Comparison of ENCODE assay signal across 1 cellular context in genomic region chr9:81535542-81536241, GRCh38.
A peak's percentile ranks its signal among the peaks of the same experiment; 100 is the strongest.
TF ChIP-seq lines count a peak whose summit lies in the region.

No MANE protein-coding gene starts in this region.

TF ChIP-seq in HepG2, 621 proteins besides CTCF, POLR2A, EP300 and RAD21 (continued from another document):
- no peak for TF ChIP-seq GRHL1 (CRISPR knock-in tag; conservative IDR thresholded peaks at IDR 0.05)
- no peak for TF ChIP-seq NONO (IDR thresholded peaks at IDR 0.05)
- TF ChIP-seq NONO (CRISPR knock-in tag; conservative IDR thresholded peaks at IDR 0.05): 0 out of 2 replicates have a peak, but pooled peaks have one; percentile 42
- TF ChIP-seq RAD51 (IDR thresholded peaks at IDR 0.05; ENCODE audit: borderline replicate concordance): no peak
- TF ChIP-seq NR2F1 (CRISPR knock-in tag; IDR thresholded peaks at IDR 0.05): peak; percentile 48 to 74; a peak in 2 of 4 replicates
- peak; percentile 73; the same call in 1 of the 2 replicates for TF ChIP-seq ZNF691 (CRISPR knock-in tag; IDR thresholded peaks at IDR 0.05; ENCODE audit: borderline replicate concordance, low read depth)
- no peak for TF ChIP-seq CCDC6 (CRISPR knock-in tag; IDR thresholded peaks at IDR 0.05)
- TF ChIP-seq ZNF225 (CRISPR knock-in tag; IDR thresholded peaks at IDR 0.05): no peak
- peak; percentile 71 for TF ChIP-seq MED8 (CRISPR knock-in tag; IDR thresholded peaks at IDR 0.05; ENCODE audit: insufficient replicate concordance)
- peak; percentile 64; the same call in 1 of the 2 replicates for TF ChIP-seq NR2C2 (CRISPR knock-in tag; IDR thresholded peaks at IDR 0.05; ENCODE audit: borderline replicate concordance)
- TF ChIP-seq ZSCAN21 (CRISPR knock-in tag; IDR thresholded peaks at IDR 0.05; ENCODE audit: borderline replicate concordance): 0 out of 2 replicates have a peak, but pooled peaks have one; percentile 28
- TF ChIP-seq SRY (CRISPR knock-in tag; IDR thresholded peaks at IDR 0.05): no peak
- peak; percentile 95 for TF ChIP-seq ATF3 (CRISPR knock-in tag; IDR thresholded peaks at IDR 0.05)
- no peak for TF ChIP-seq RFX1 (IDR thresholded peaks at IDR 0.05)
- TF ChIP-seq ZBTB7B (CRISPR knock-in tag; IDR thresholded peaks at IDR 0.05): peak; percentile 61; the same call in 1 of the 2 replicates
- no peak for TF ChIP-seq CERS6 (CRISPR knock-in tag; IDR thresholded peaks at IDR 0.05)
- no peak for TF ChIP-seq TOPORS (CRISPR knock-in tag; IDR thresholded peaks at IDR 0.05)
- TF ChIP-seq BCL6 (CRISPR knock-in tag; IDR thresholded peaks at IDR 0.05): peak; percentile 97
